ENCODE assay signal across 18 cellular contexts in genomic region chr2:73020306-73020656, GRCh38. TPM values are rescaled to one million over a fixed set of nuclear protein-coding genes. Genes with fewer than 3 reads are reported as not detected.
DNase-seq lines count a peak whose midpoint lies in the region; ATAC-seq, FAIRE-seq and TF ChIP-seq lines count a peak whose summit lies in the region.
"Had no signal": no experiment of that assay in that cellular context is flagged by ENCODE, and none has a peak within 500 bp of the region (broad histone marks: within the 10 kb centered on the region; RNA-seq: fewer than 3 reads in every experiment).

No MANE protein-coding gene starts in this region.

- TF ChIP-seq EP300 in HepG2 (IDR thresholded peaks at IDR 0.05; ENCODE audit: low read depth in 2 of 2, low read length in 2 of 2) (no peak), HepG2 (CRISPR knock-in tag; IDR thresholded peaks at IDR 0.05; ENCODE audit: borderline replicate concordance) (no peak)

- H3K4me1 Mint-ChIP-seq in astrocyte (ENCODE audit: low read depth, unreplicated experiment), result peaks cover 13% of the 10 kb centered on the region

- CTCF ChIA-PET in HepG2 (lab: Yijun Ruan, JAX; ENCODE audit: low intra/inter-chr PET ratio, low total read pairs), result no interaction called here

- TSS peak; percentile 38 for BruUV-seq in HepG2 (replicated peaks; lab: Mats Ljungman, UMichigan)

- in situ Hi-C loops in HepG2 (cut with HindIII; ENCODE audit: extremely low pct_ligation_motif_present, low pct_unique_long_range_greater_than_20kb), result no loop called here

- peak overlapping the region; percentile 67; the same call in 1 of the 2 replicates for H3K4me2 ChIP-seq in HepG2 (ENCODE audit: low read depth, low read length)
- peak overlapping the region; percentile 8 for H3K4me2 ChIP-seq in astrocyte (ENCODE audit: low read length)

- no peaks in the 10 kb centered on the region for H3K79me2 ChIP-seq in HepG2 (ENCODE audit: insufficient read depth, low read length)
- no peaks in the 10 kb centered on the region for H3K79me2 ChIP-seq in astrocyte (ENCODE audit: insufficient read depth, low read length)

- H2AFZ ChIP-seq in HepG2 (ENCODE audit: low read length), result no peak overlapping the region
- no peak overlapping the region for H2AFZ ChIP-seq in astrocyte (ENCODE audit: low read depth, low read length)

- ATAC-seq in HepG2 (peak; percentile 2), right lobe of liver (no peak)

- H3K36me3 ChIP-seq in HepG2 (replicated peaks in 1 of 2; ENCODE audit: control insufficient read depth in 1 of 2, insufficient read depth in 2 of 2, low read length in 2 of 2) (peaks cover 4 to 8% of the 10 kb centered on the region in 2 experiments; a peak in 2 of 5 replicates), right lobe of liver (peaks cover 0 to 9% (median 0%) of the 10 kb centered on the region in 4 donors), astrocyte (ENCODE audit: insufficient read depth, low read length) (peaks cover 2% of the 10 kb centered on the region)
- H3K36me3 ChIP-seq: HAP-1 had no signal

- no peaks in the 10 kb centered on the region for H3K36me3 Mint-ChIP-seq in astrocyte (ENCODE audit: low read depth, unreplicated experiment)

- TF ChIP-seq CTCF in HepG2 (CRISPR knock-in tag; IDR thresholded peaks at IDR 0.05), result no peak
- TF ChIP-seq CTCF in right lobe of liver (IDR thresholded peaks at IDR 0.05), result no peak
- TF ChIP-seq CTCF in astrocyte (IDR thresholded peaks at IDR 0.05; ENCODE audit: insufficient read depth, low read depth, low read length), result no peak

- H3K9ac ChIP-seq in HepG2 (ENCODE audit: insufficient read depth, low read depth, low read length), result peak overlapping the region; percentile 6; the same call in 1 of the 2 replicates
- H3K9ac ChIP-seq in astrocyte (ENCODE audit: low read length), result no peak overlapping the region

- H3K27me3 ChIP-seq in HepG2 (ENCODE audit: control insufficient read depth in 1 of 2, insufficient read depth in 2 of 2, low read length in 2 of 2) (no peaks in the 10 kb centered on the region), right lobe of liver (no peaks in the 10 kb centered on the region), astrocyte (ENCODE audit: insufficient read depth, low read length) (no peaks in the 10 kb centered on the region)

- H3K27ac Mint-ChIP-seq in astrocyte (ENCODE audit: unreplicated experiment), result peak overlapping the region; percentile 43

- H3K4me3 ChIP-seq in HepG2 (replicated peaks in 1 of 3; ENCODE audit: insufficient read depth in 1 of 3, low read depth in 2 of 3, low read length in 3 of 3), result no peak overlapping the region
- H3K4me3 ChIP-seq in right lobe of liver, result no peak overlapping the region
- no peak overlapping the region for H3K4me3 ChIP-seq in astrocyte (ENCODE audit: insufficient read depth, low read depth, low read length)
- H3K4me3 ChIP-seq: HAP-1 had no signal

- H3K27me3 Mint-ChIP-seq in astrocyte (ENCODE audit: low read depth, unreplicated experiment), result no peaks in the 10 kb centered on the region

- POLR2A ChIA-PET in HepG2 (lab: Yijun Ruan, JAX), result interaction anchor here (0.8 to 6.4 kb wide), 10 partner anchors 9 to 171 kb away, joined by 3 to 133 read pairs (median 4); partner anchors contain the start of genes RAB11FIP5 and SFXN5

- H3K9me3 Mint-ChIP-seq in astrocyte (ENCODE audit: unreplicated experiment), result no peaks in the 10 kb centered on the region

- no peak for TF ChIP-seq RAD21 in HepG2 (CRISPR knock-in tag; IDR thresholded peaks at IDR 0.05)

- FAIRE-seq in HepG2 (lab: Jason Lieb, UNC), result no peak
- FAIRE-seq in astrocyte (lab: Jason Lieb, UNC), result no peak
- FAIRE-seq: GM19239 had no signal

- DNase-seq in HepG2 (ENCODE audit: low spot score) (no peak), right lobe of liver (no peak), astrocyte (ENCODE audit: low read depth) (no peak), mesenteric fat pad (ENCODE audit: low spot score) (peak; percentile 72), iPS-NIHi11 (ENCODE audit: low spot score) (no peak), hypothalamus (lab: John Stamatoyannopoulos, UW) (no peak)
- no peak for DNase-seq in stimulated activated CD4-positive, alpha-beta T cell treated with anti-CD3 and anti-CD28 coated beads, Interleukin-15, amount 100 ng/mL, for 24 hours
- DNase-seq: KG1; NCI-H1048; NCI-H1436 treated with DMSO at 0.1 percent for 48 hours; NCI-H2029 treated with DMSO at 0.1 percent for 48 hours; NCI-H2171 treated with DMSO at 0.1 percent for 48 hours; NCI-H446 treated with DMSO at 0.1 percent for 48 hours; NK-92 treated with Interleukin-12 subunit alpha and Interleukin-12 subunit beta, amount 100 ng/mL, for 24 hours; SIG-M5 had no signal

- WGBS in HepG2 (ENCODE audit: low lambda C conversion rate), result 96% methylated on average over 8 of the region's 8 CpGs
- WGBS in right lobe of liver (ENCODE audit: insufficient coverage, low coverage, low lambda C conversion rate, missing lambda C conversion rate), result 82% methylated on average over 2 of the region's 8 CpGs

- H3K4me3 Mint-ChIP-seq in astrocyte (ENCODE audit: unreplicated experiment), result no peak overlapping the region

- TF ChIP-seq POLR2A in HepG2 (IDR thresholded peaks at IDR 0.05; ENCODE audit: insufficient read depth in 1 of 2, low read depth in 2 of 2, low read length in 2 of 2) (no peak), right lobe of liver (IDR thresholded peaks at IDR 0.05) (no peak)

- intact Hi-C loops in HepG2 (cut with micrococcal nuclease; ENCODE audit: unreplicated experiment), result loop anchor here (1.0 kb wide), 2 partner anchors 27 to 51 kb away; partner anchors contain the start of gene SFXN5
- intact Hi-C loops in right lobe of liver (cut with DNase I), result no loop called here

- peak overlapping the region; percentile 71 for H3K27ac ChIP-seq in HepG2 (ENCODE audit: extremely low read length, insufficient read depth, low read length)
- peak overlapping the region in 1 of 3 donors; percentile 58 for H3K27ac ChIP-seq in right lobe of liver
- H3K27ac ChIP-seq in astrocyte (ENCODE audit: low read depth, low read length), result no peak overlapping the region
- H3K27ac ChIP-seq: C4-2B had no signal

- peaks cover 35% of the 10 kb centered on the region for H3K4me1 ChIP-seq in HepG2 (ENCODE audit: insufficient read depth, low read length)
- H3K4me1 ChIP-seq in right lobe of liver, result peaks cover 0 to 32% (median 8%) of the 10 kb centered on the region in 4 donors
- H3K4me1 ChIP-seq in astrocyte (ENCODE audit: insufficient read depth, low read length), result peaks cover 23% of the 10 kb centered on the region

- H3K9me3 ChIP-seq in HepG2 (ENCODE audit: low read length), result no peaks in the 10 kb centered on the region
- no peaks in the 10 kb centered on the region for H3K9me3 ChIP-seq in right lobe of liver
- no peaks in the 10 kb centered on the region for H3K9me3 ChIP-seq in astrocyte (ENCODE audit: insufficient read depth, low read depth, low read length)
- H3K9me3 ChIP-seq: HAP-1 had no signal

- H4K20me1 ChIP-seq in HepG2 (ENCODE audit: insufficient read depth, low read length), result no peaks in the 10 kb centered on the region
- H4K20me1 ChIP-seq in astrocyte (ENCODE audit: insufficient read depth, low read length), result peaks cover 25% of the 10 kb centered on the region

TF ChIP-seq in HepG2, 621 proteins besides CTCF, POLR2A, EP300 and RAD21 (continues in another document):
- TF ChIP-seq ZNF563 (CRISPR knock-in tag; IDR thresholded peaks at IDR 0.05) (0 out of 2 replicates have a peak, but pooled peaks have one; percentile 2), ZNF33B (CRISPR knock-in tag; IDR thresholded peaks at IDR 0.05) (0 out of 2 replicates have a peak, but pooled peaks have one; percentile 49), ZBTB46 (CRISPR knock-in tag; IDR thresholded peaks at IDR 0.05; ENCODE audit: borderline replicate concordance) (no peak), SOX6 (IDR thresholded peaks at IDR 0.05) (no peak), SOX6 (CRISPR knock-in tag; IDR thresholded peaks at IDR 0.05) (no peak), ZNF546 (CRISPR knock-in tag; conservative IDR thresholded peaks at IDR 0.05) (0 out of 2 replicates have a peak, but pooled peaks have one; percentile 1)

RNA-seq across cellular contexts. Expression of gene SFXN5, which starts 51.2 kb away (rescaled TPM):
- total RNA-seq in HepG2 (2016; rRNA removed; fragmentation: Illumina TruSeq; extraction: Trizol), result 22.2 and 34.9 TPM in 2 replicates
- total RNA-seq in HepG2 (2016; cell fraction: cytosol; rRNA removed; fragmentation: Illumina TruSeq; extraction: Trizol; ENCODE audit: low read depth), result 11.0 and 15.1 TPM in 2 replicates
- total RNA-seq in HepG2 (2016; cell fraction: insoluble cytoplasmic fraction; rRNA removed; fragmentation: Illumina TruSeq; extraction: Trizol), result 21.1 and 36.4 TPM in 2 replicates
- total RNA-seq in HepG2 (2016; cell fraction: membrane; rRNA removed; fragmentation: Illumina TruSeq; extraction: Trizol), result 13.2 and 15.3 TPM in 2 replicates
- 42.2 and 47.8 TPM in 2 replicates for total RNA-seq in HepG2 (2016; cell fraction: nucleus; rRNA removed; fragmentation: Illumina TruSeq; extraction: Trizol)
- 37.4 and 42.8 TPM in 2 replicates for polyA plus RNA-seq in HepG2 (2011; rRNA removed)
- polyA plus RNA-seq in HepG2 (2011; cell fraction: cytosol; rRNA removed), result 13.2 and 17.2 TPM in 2 replicates
- polyA plus RNA-seq in HepG2 (2011; cell fraction: nucleus; rRNA removed), result 139 and 168 TPM in 2 replicates
- 18.2 and 24.8 TPM in 2 replicates for polyA plus RNA-seq in HepG2 (2012)
- 6.1 and 6.5 TPM in 2 replicates for polyA plus RNA-seq in HepG2 (2016; cell fraction: cytosol; fragmentation: Illumina TruSeq; extraction: Trizol; ENCODE audit: low read depth)
- 23.9 and 25.9 TPM in 2 replicates for polyA plus RNA-seq in HepG2 (2016; cell fraction: insoluble cytoplasmic fraction; fragmentation: Illumina TruSeq; extraction: Trizol; ENCODE audit: low read depth)
- polyA plus RNA-seq in HepG2 (2016; cell fraction: membrane; fragmentation: Illumina TruSeq; extraction: Trizol; ENCODE audit: low read depth), result 8.0 and 9.0 TPM in 2 replicates
- 68.3 and 69.6 TPM in 2 replicates for polyA plus RNA-seq in HepG2 (2016; cell fraction: nucleus; fragmentation: Illumina TruSeq; extraction: Trizol; ENCODE audit: insufficient read depth, low read depth)
- polyA minus RNA-seq in HepG2 (2011; rRNA and poly(A)+ RNA removed; ENCODE audit: low replicate concordance), result 36.5 and 73.0 TPM in 2 replicates
- polyA minus RNA-seq in HepG2 (2011; cell fraction: cytosol; rRNA and poly(A)+ RNA removed), result 12.6 and 13.0 TPM in 2 replicates
- polyA minus RNA-seq in HepG2 (2011; cell fraction: nucleus; rRNA and poly(A)+ RNA removed), result 49.6 and 54.8 TPM in 2 replicates
- 10 to 100 TPM; 33.1 to 73.4 (median 56.6) TPM for total RNA-seq in right lobe of liver
- 14.9 and 15.9 TPM in 2 replicates for total RNA-seq in astrocyte
- 11.7 TPM for total RNA-seq in mesenteric fat pad
